In genomic region chr6:35342258-35343091, GRCh38 we compare ENCODE assay signal across 8 cellular contexts. TPM values are rescaled to one million over a fixed set of nuclear protein-coding genes. Genes with fewer than 3 reads are reported as not detected.
A peak's percentile ranks its signal among the peaks of the same experiment; 100 is the strongest.
DNase-seq lines count a peak whose midpoint lies in the region; ATAC-seq and TF ChIP-seq lines count a peak whose summit lies in the region.

PPARD (plus strand) TSS chr6:35342558; CDS start chr6:35411088, 68,530 bp downstream.

- 1% methylated on average over 42 of the region's 77 CpGs for WGBS in SK-N-SH (ENCODE audit: low lambda C conversion rate)
- WGBS in thyroid gland, 2 donors = 1% methylated on average over 6 to 42 of the region's 77 CpGs

- H3K4me3 Mint-ChIP-seq in activated naive CD4-positive, alpha-beta T cell treated with anti-CD3 and anti-CD28 coated beads, Interleukin-2, amount 50 U/mL, for 24 hours = peak within 1 kb of the TSS; percentile 97
- H3K4me3 Mint-ChIP-seq in osteocyte (ENCODE audit: unreplicated experiment) = peak within 1 kb of the TSS; percentile 96

- no peaks in the 10 kb centered on the region for H3K9me2 ChIP-seq in SK-N-SH

- H3F3A ChIP-seq in SK-N-SH (replicated peaks; ENCODE audit: insufficient read depth) = no peaks in the 10 kb centered on the region

- H3K36me3 ChIP-seq in SK-N-SH (replicated peaks in 1 of 2; ENCODE audit: control insufficient read depth in 1 of 2, insufficient read depth in 2 of 2, low read length in 1 of 2) = peaks cover 3 to 9% of the 10 kb centered on the region in 2 experiments
- H3K36me3 ChIP-seq in thyroid gland = peaks cover 0 to 4% of the 10 kb centered on the region in 2 donors

- H3K4me2 ChIP-seq in SK-N-SH = peak within 1 kb of the TSS; percentile 96

- peak within 1 kb of the TSS; percentile 88 for H3K27ac Mint-ChIP-seq in activated naive CD4-positive, alpha-beta T cell treated with anti-CD3 and anti-CD28 coated beads, Interleukin-2, amount 50 U/mL, for 24 hours
- H3K27ac Mint-ChIP-seq in osteocyte (ENCODE audit: unreplicated experiment) = peak within 1 kb of the TSS; percentile 95

- intact Hi-C loops in thyroid gland (cut with DNase I) = loop anchor here (2.0 to 5.0 kb wide), 2 partner anchors 70 to 108 kb away; no protein-coding TSS in a partner anchor

- ATAC-seq in HG02588 (IDR thresholded peaks at IDR 0.05; ENCODE audit: unreplicated experiment) = peak; percentile 97

- peaks cover 10% of the 10 kb centered on the region; the same call in 1 of the 2 replicates for H4K20me1 ChIP-seq in SK-N-SH (ENCODE audit: insufficient read depth)

- DNase-seq in GM10266 (ENCODE audit: extremely low spot score) = peak; percentile 100
- peak; percentile 88 for DNase-seq in NCI-H1048 (lab: John Stamatoyannopoulos, UW)
- DNase-seq in SK-N-SH = peak; percentile 100
- peak; percentile 97 for DNase-seq in glomerular visceral epithelial cell (ENCODE audit: extremely low spot score)
- peak; percentile 100 for DNase-seq in osteocyte (ENCODE audit: extremely low spot score, unreplicated experiment)
- DNase-seq in thyroid gland = peak; percentile 98 to 99

- POLR2A ChIA-PET in SK-N-SH (lab: Yijun Ruan, JAX) = interaction anchor here (0.6 to 1.9 kb wide), 3 partner anchors 107 to 131 kb away, joined by 3 to 14 read pairs (median 4); partner anchors contain the start of gene RPL10A

- TF ChIP-seq CTCF in GM10266 (IDR thresholded peaks at IDR 0.05; ENCODE audit: control insufficient read depth, insufficient read depth, low read depth, missing control alignments) (peak; percentile 99), SK-N-SH (IDR thresholded peaks at IDR 0.05) (peak; percentile 98), osteocyte (IDR thresholded peaks at IDR 0.05) (peak; percentile 99), thyroid gland (IDR thresholded peaks at IDR 0.05) (peak; percentile 94 to 100 (median 98))

- H3K27ac ChIP-seq in SK-N-SH (ENCODE audit: low read depth in 2 of 2, low read length in 1 of 2) (peak within 1 kb of the TSS; percentile 45 to 87), thyroid gland (peak within 1 kb of the TSS; percentile 92 to 96 (median 95))

- H3K4me1 Mint-ChIP-seq in activated naive CD4-positive, alpha-beta T cell treated with anti-CD3 and anti-CD28 coated beads, Interleukin-2, amount 50 U/mL, for 24 hours = peaks cover 46% of the 10 kb centered on the region
- H3K4me1 Mint-ChIP-seq in osteocyte (ENCODE audit: unreplicated experiment) = peaks cover 23% of the 10 kb centered on the region

- H3K79me2 ChIP-seq in SK-N-SH (ENCODE audit: insufficient read depth) = peaks cover 47% of the 10 kb centered on the region

- no peaks in the 10 kb centered on the region for H3K9me3 Mint-ChIP-seq in activated naive CD4-positive, alpha-beta T cell treated with anti-CD3 and anti-CD28 coated beads, Interleukin-2, amount 50 U/mL, for 24 hours
- no peaks in the 10 kb centered on the region for H3K9me3 Mint-ChIP-seq in osteocyte (ENCODE audit: unreplicated experiment)

- CTCF ChIA-PET in SK-N-SH (lab: Yijun Ruan, JAX) = interaction anchor here (0.6 to 6.9 kb wide), 54 partner anchors 9 to 395 kb away, joined by 3 to 186 read pairs (median 4); partner anchors contain the start of genes FANCE, RPL10A and TEAD3

- H3K9ac ChIP-seq in SK-N-SH = peak within 1 kb of the TSS; percentile 80

- no peak for TF ChIP-seq EP300 in SK-N-SH (IDR thresholded peaks at IDR 0.05; ENCODE audit: borderline replicate concordance in 1 of 2, low read depth in 1 of 2, low read length in 1 of 2)

- peak; percentile 99 for TF ChIP-seq RAD21 in SK-N-SH (IDR thresholded peaks at IDR 0.05; ENCODE audit: low read length)

- H3K9me3 ChIP-seq in SK-N-SH (no peaks in the 10 kb centered on the region), thyroid gland (no peaks in the 10 kb centered on the region)

- no peaks in the 10 kb centered on the region for H3K27me3 Mint-ChIP-seq in activated naive CD4-positive, alpha-beta T cell treated with anti-CD3 and anti-CD28 coated beads, Interleukin-2, amount 50 U/mL, for 24 hours
- peaks cover 14% of the 10 kb centered on the region for H3K27me3 Mint-ChIP-seq in osteocyte (ENCODE audit: unreplicated experiment)

- H3K36me3 Mint-ChIP-seq in activated naive CD4-positive, alpha-beta T cell treated with anti-CD3 and anti-CD28 coated beads, Interleukin-2, amount 50 U/mL, for 24 hours = peaks cover 4% of the 10 kb centered on the region
- peaks cover 6% of the 10 kb centered on the region for H3K36me3 Mint-ChIP-seq in osteocyte (ENCODE audit: unreplicated experiment)

- H3K4me1 ChIP-seq in SK-N-SH (ENCODE audit: control insufficient read depth in 1 of 2, insufficient read depth in 2 of 2, low read depth in 1 of 2, low read length in 1 of 2) (peaks cover 0 to 23% of the 10 kb centered on the region in 2 experiments; a peak in 2 of 4 replicates), thyroid gland (peaks cover 35 to 41% of the 10 kb centered on the region in 2 donors)

- peak; percentile 52 to 97 for TF ChIP-seq POLR2A in thyroid gland (IDR thresholded peaks at IDR 0.05)

- H3K4me3 ChIP-seq in SK-N-SH (ENCODE audit: low read depth in 2 of 2, low read length in 1 of 2) (peak within 1 kb of the TSS; percentile 74 to 85), thyroid gland (replicated peaks in 1 of 3) (peak within 1 kb of the TSS; percentile 78 to 95 (median 87))

- H2AFZ ChIP-seq in SK-N-SH (ENCODE audit: low read depth) = peak within 1 kb of the TSS; percentile 75; the same call in 1 of the 2 replicates

- H3K27me3 ChIP-seq in SK-N-SH (ENCODE audit: insufficient read depth) = no peaks in the 10 kb centered on the region
- H3K27me3 ChIP-seq in thyroid gland = no peaks in the 10 kb centered on the region

TF ChIP-seq in SK-N-SH, 30 proteins besides CTCF, POLR2A, EP300 and RAD21 (continues in another document):
- TF ChIP-seq FOXM1 (IDR thresholded peaks at IDR 0.05; ENCODE audit: low read depth) (no peak), EZH2phosphoT487 (IDR thresholded peaks at IDR 0.05; ENCODE audit: borderline replicate concordance, low read depth) (no peak), RFX5 (IDR thresholded peaks at IDR 0.05; ENCODE audit: low read length) (peak; percentile 68; the same call in 1 of the 2 replicates), TAF1 (IDR thresholded peaks at IDR 0.05; ENCODE audit: borderline replicate concordance, low read depth, low read length) (peak; percentile 77), USF2 (IDR thresholded peaks at IDR 0.05; ENCODE audit: borderline replicate concordance, low read depth, low read length) (no peak), TCF12 (IDR thresholded peaks at IDR 0.05) (no peak), SIN3A (IDR thresholded peaks at IDR 0.05; ENCODE audit: borderline replicate concordance, low read depth, low read length) (peak; percentile 65; the same call in 1 of the 2 replicates), REST (IDR thresholded peaks at IDR 0.05; ENCODE audit: low read depth, low read length) (0 out of 2 replicates have a peak, but pooled peaks have one; percentile 28), GATA2 (CRISPR knock-in tag; IDR thresholded peaks at IDR 0.05) (no peak), RCOR1 (IDR thresholded peaks at IDR 0.05; ENCODE audit: low read length) (peak; percentile 55), GABPA (IDR thresholded peaks at IDR 0.05; ENCODE audit: low read depth) (no peak), NFIC (IDR thresholded peaks at IDR 0.05; ENCODE audit: borderline replicate concordance) (no peak), RXRA (IDR thresholded peaks at IDR 0.05; ENCODE audit: borderline replicate concordance, low read depth) (no peak), MEF2A (IDR thresholded peaks at IDR 0.05; ENCODE audit: borderline replicate concordance, low read depth) (no peak), FOSL2 (IDR thresholded peaks at IDR 0.05; ENCODE audit: borderline replicate concordance, low read depth) (no peak), TEAD4 (IDR thresholded peaks at IDR 0.05; ENCODE audit: borderline replicate concordance, insufficient read depth) (no peak)

RNA-seq across cellular contexts. Expression of gene PPARD, which starts in this region (rescaled TPM):
- 11.5 and 13.3 TPM in 2 replicates for polyA plus RNA-seq in SK-N-SH (2012; rRNA removed)
- polyA plus RNA-seq in SK-N-SH (2012; cell fraction: cytosol; rRNA removed) = 6.0 and 9.4 TPM in 2 replicates
- 19.3 and 20.2 TPM in 2 replicates for polyA plus RNA-seq in SK-N-SH (2012; cell fraction: nucleus; rRNA removed)
- total RNA-seq in osteocyte = 33.1 and 33.8 TPM in 2 replicates
- 10 to 100 TPM; 17.3 to 40.3 (median 35.9) TPM for total RNA-seq in thyroid gland

Comparison
In these comparisons a context has a peak if more than half of its experiments do, and no peak if none do; other contexts are left out.
1. Peak in every context shown above with its lines: DNase-seq, ATAC-seq, H3K4me3 ChIP-seq and H3K27ac ChIP-seq.